In genomic region chr2:178479275-178479616, GRCh38 we compare ENCODE assay signal across 8 cellular contexts. TPM values are rescaled to one million over a fixed set of nuclear protein-coding genes. Genes with fewer than 3 reads are reported as not detected.
DNase-seq lines count a peak whose midpoint lies in the region; ATAC-seq lines count a peak whose summit lies in the region.

No MANE protein-coding gene starts in this region.

- H3K27me3 Mint-ChIP-seq in activated CD4-positive, alpha-beta memory T cell treated with anti-CD3 and anti-CD28 coated beads for 36 hours = no peaks in the 10 kb centered on the region
- no peaks in the 10 kb centered on the region for H3K27me3 Mint-ChIP-seq in stimulated activated naive CD8-positive, alpha-beta T cell treated with anti-CD3 and anti-CD28 coated beads, Interleukin-15, amount 100 ng/mL, for 72 hours

- peak overlapping the region; percentile 97 for H3K4me3 Mint-ChIP-seq in activated CD4-positive, alpha-beta memory T cell treated with anti-CD3 and anti-CD28 coated beads for 36 hours
- H3K4me3 Mint-ChIP-seq in stimulated activated naive CD8-positive, alpha-beta T cell treated with anti-CD3 and anti-CD28 coated beads, Interleukin-15, amount 100 ng/mL, for 72 hours = peak overlapping the region; percentile 95 to 99

- H3K4me1 ChIP-seq in iPS-18a (ENCODE audit: control insufficient read depth, low read depth, low read length) = peaks cover 15% of the 10 kb centered on the region

- POLR2A ChIA-PET in activated CD4-positive, alpha-beta memory T cell treated with anti-CD3 and anti-CD28 coated beads for 36 hours (lab: Charles Lee) = interaction anchor here (3.3 kb wide), 1 partner anchor 28 kb away, joined by 12 read pairs; the partner anchor contains the start of genes PJVK and PRKRA

- ATAC-seq in stimulated activated naive CD8-positive, alpha-beta T cell treated with anti-CD3 and anti-CD28 coated beads, Interleukin-15, amount 100 ng/mL, for 72 hours = peak; percentile 1
- no peak for ATAC-seq in GM19035 (IDR thresholded peaks at IDR 0.05; ENCODE audit: unreplicated experiment)

- H3K27ac ChIP-seq in iPS-18a (ENCODE audit: low read length) = no peak overlapping the region

- H3K4me1 Mint-ChIP-seq in activated CD4-positive, alpha-beta memory T cell treated with anti-CD3 and anti-CD28 coated beads for 36 hours (ENCODE audit: low read depth) = peaks cover 34% of the 10 kb centered on the region
- peaks cover 37% of the 10 kb centered on the region for H3K4me1 Mint-ChIP-seq in stimulated activated naive CD8-positive, alpha-beta T cell treated with anti-CD3 and anti-CD28 coated beads, Interleukin-15, amount 100 ng/mL, for 72 hours

- H3K27ac Mint-ChIP-seq in activated CD4-positive, alpha-beta memory T cell treated with anti-CD3 and anti-CD28 coated beads for 36 hours = peak overlapping the region; percentile 97
- H3K27ac Mint-ChIP-seq in stimulated activated naive CD8-positive, alpha-beta T cell treated with anti-CD3 and anti-CD28 coated beads, Interleukin-15, amount 100 ng/mL, for 72 hours = peak overlapping the region; percentile 95 to 97

- H3K9me3 ChIP-seq in iPS-18a (ENCODE audit: control insufficient read depth, low read depth, low read length) = no peaks in the 10 kb centered on the region

- H3K27me3 ChIP-seq in iPS-18a (ENCODE audit: control insufficient read depth, insufficient read depth, low read length) = peaks cover 16% of the 10 kb centered on the region

- no peak overlapping the region for H3K9ac ChIP-seq in iPS-18a (ENCODE audit: low read length)

- peak overlapping the region; percentile 99 for H3K4me3 ChIP-seq in iPS-18a (ENCODE audit: low read length)

- no peaks in the 10 kb centered on the region for H3K9me3 Mint-ChIP-seq in activated CD4-positive, alpha-beta memory T cell treated with anti-CD3 and anti-CD28 coated beads for 36 hours
- no peaks in the 10 kb centered on the region for H3K9me3 Mint-ChIP-seq in stimulated activated naive CD8-positive, alpha-beta T cell treated with anti-CD3 and anti-CD28 coated beads, Interleukin-15, amount 100 ng/mL, for 72 hours

- DNase-seq in NCI-H510A treated with DMSO at 0.1 percent for 48 hours (lab: John Stamatoyannopoulos, UW) (peak; percentile 88), NCI-H510A (lab: John Stamatoyannopoulos, UW) (no peak), NCI-H345 treated with DMSO at 0.1 percent for 48 hours (lab: John Stamatoyannopoulos, UW; ENCODE audit: unreplicated experiment) (no peak)
- no peak for DNase-seq in activated CD4-positive, alpha-beta memory T cell treated with anti-CD3 and anti-CD28 coated beads for 36 hours
- DNase-seq in stimulated activated naive CD8-positive, alpha-beta T cell treated with anti-CD3 and anti-CD28 coated beads, Interleukin-15, amount 100 ng/mL, for 72 hours = no peak
- no peak for DNase-seq in activated effector memory CD4-positive, alpha-beta T cell treated with Interleukin-2 at 50 U/mL for 16 hours

- CTCF ChIA-PET in activated CD4-positive, alpha-beta memory T cell treated with anti-CD3 and anti-CD28 coated beads for 36 hours (lab: Charles Lee) = interaction anchor here (1.0 to 2.3 kb wide), 5 partner anchors 30 to 367 kb away, joined by 3 to 10 read pairs (median 6); partner anchors contain the start of gene RBM45

- no peaks in the 10 kb centered on the region for H3K36me3 ChIP-seq in iPS-18a (ENCODE audit: control insufficient read depth, low read depth, low read length)

- no peaks in the 10 kb centered on the region for H3K36me3 Mint-ChIP-seq in activated CD4-positive, alpha-beta memory T cell treated with anti-CD3 and anti-CD28 coated beads for 36 hours

- intact Hi-C loops in activated CD4-positive, alpha-beta memory T cell treated with anti-CD3 and anti-CD28 coated beads for 36 hours (cut with micrococcal nuclease) = loop anchor here (1.0 to 10.0 kb wide), 5 partner anchors 44 to 416 kb away; no protein-coding TSS in a partner anchor

RNA-seq across cellular contexts. Expression of gene FKBP7, which starts 0.8 kb away (rescaled TPM):
- 1 to 10 TPM; 2.8 to 2.9 TPM for total RNA-seq in activated CD4-positive, alpha-beta memory T cell treated with anti-CD3 and anti-CD28 coated beads for 36 hours

RNA-seq across cellular contexts. Expression of gene PLEKHA3, which starts 1.0 kb away (rescaled TPM):
- 10 to 100 TPM; 22.8 to 27.5 TPM for total RNA-seq in activated CD4-positive, alpha-beta memory T cell treated with anti-CD3 and anti-CD28 coated beads for 36 hours

RNA-seq across cellular contexts. Expression of gene PJVK, which starts 28.1 kb away (rescaled TPM):
- total RNA-seq in activated CD4-positive, alpha-beta memory T cell treated with anti-CD3 and anti-CD28 coated beads for 36 hours = 1 to 10 TPM; 2.3 to 3.0 TPM

RNA-seq across cellular contexts. Expression of gene PRKRA, which starts 28.3 kb away (rescaled TPM):
- 10 to 100 TPM; 56.3 to 60.3 TPM for total RNA-seq in activated CD4-positive, alpha-beta memory T cell treated with anti-CD3 and anti-CD28 coated beads for 36 hours
